ENCODE assay signal across 15 cellular contexts in the genomic region with DNA sequence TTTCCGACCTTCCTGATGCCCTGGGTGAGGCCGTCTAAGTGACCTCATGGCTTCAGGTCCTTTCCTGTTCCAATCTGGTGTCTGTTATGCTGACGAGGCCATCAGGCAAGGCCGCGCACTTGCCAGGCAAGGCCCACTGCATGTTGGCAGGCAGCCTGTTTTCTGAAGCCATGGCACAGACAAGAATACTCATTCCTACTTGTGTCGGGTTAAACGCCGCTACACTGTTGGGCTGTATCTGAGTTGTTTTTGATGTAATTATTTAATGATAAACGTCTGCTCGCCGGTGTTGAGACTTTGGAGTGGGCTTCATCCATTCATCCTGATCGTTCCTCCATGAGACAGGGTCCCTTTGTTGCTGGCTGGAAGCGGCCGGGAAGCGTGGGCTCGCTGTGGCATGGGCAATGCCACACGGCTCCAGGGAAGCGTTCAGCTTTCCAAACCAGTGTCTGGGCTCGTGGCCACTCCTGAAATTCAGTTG.
DNase-seq lines count a peak whose midpoint lies in the region; ATAC-seq and TF ChIP-seq lines count a peak whose summit lies in the region.
"Had no signal": no experiment of that assay in that cellular context is flagged by ENCODE, and none has a peak within 500 bp of the region (broad histone marks: within the 10 kb centered on the region; RNA-seq: fewer than 3 reads in every experiment).

No MANE protein-coding gene starts in this region.

- no peaks in the 10 kb centered on the region for H3K36me3 ChIP-seq in GM23338 (ENCODE audit: insufficient read depth)
- H3K36me3 ChIP-seq in left ventricle myocardium inferior: peaks cover 17% of the 10 kb centered on the region
- peaks cover 0 to 5% of the 10 kb centered on the region in 2 donors for H3K36me3 ChIP-seq in psoas muscle (ENCODE audit: insufficient read depth in 1 of 2, low read depth in 1 of 2)
- peaks cover 0 to 18% of the 10 kb centered on the region in 2 experiments for H3K36me3 ChIP-seq in mesenchymal stem cell (ENCODE audit: control insufficient read depth in 1 of 2, insufficient read depth in 2 of 2, low read depth in 1 of 2, low read length in 2 of 2)
- H3K36me3 ChIP-seq: HAP-1 had no signal

- H2AK5ac ChIP-seq in mesenchymal stem cell (ENCODE audit: low read length, severe bottlenecking): no peak overlapping the region

- peaks cover 9% of the 10 kb centered on the region for H3K9me3 Mint-ChIP-seq in GM23338

- no peak overlapping the region for H3K4ac ChIP-seq in mesenchymal stem cell (ENCODE audit: low read depth in 1 of 2, low read length in 2 of 2)

- no peaks in the 10 kb centered on the region; the same call in none of the 2 replicates for H4K20me1 ChIP-seq in GM23338 (replicated peaks; ENCODE audit: insufficient read depth)

- H3K4me2 ChIP-seq in GM23338 (no peak overlapping the region), mesenchymal stem cell (ENCODE audit: low read length, poor library complexity, severe bottlenecking) (no peak overlapping the region)
- H3K4me2 ChIP-seq: PC-9 had no signal

- no peak overlapping the region for H4K91ac ChIP-seq in mesenchymal stem cell (ENCODE audit: low read length)

- no peak overlapping the region for H3K18ac ChIP-seq in mesenchymal stem cell (ENCODE audit: low read depth in 1 of 2, low read length in 2 of 2)

- DNase-seq in GM23338 (ENCODE audit: low spot score) (no peak), left ventricle myocardium inferior (peak; percentile 68), psoas muscle (peak in 1 of 2 donors; percentile 58), activated gamma-delta T cell (lab: John Stamatoyannopoulos, UW) (no peak), mesenchymal stem cell (no peak)
- no peak for DNase-seq in stimulated activated CD4-positive, alpha-beta T cell treated with anti-CD3 and anti-CD28 coated beads, Interleukin-4, amount 100 ng/mL, for 4 hours
- DNase-seq: activated effector memory CD4-positive, alpha-beta T cell treated with Interleukin-2 at 50 U/mL for 16 hours; Calu3; erythroblast; mesendoderm; PC-9 had no signal

- no peaks in the 10 kb centered on the region for H3K9me3 ChIP-seq in left ventricle myocardium inferior (replicated peaks)
- H3K9me3 ChIP-seq in psoas muscle: no peaks in the 10 kb centered on the region
- no peaks in the 10 kb centered on the region for H3K9me3 ChIP-seq in mesenchymal stem cell (ENCODE audit: control insufficient read depth, low read length)
- H3K9me3 ChIP-seq: HAP-1, suprapubic skin had no signal

- H3K27me3 ChIP-seq in GM23338 (ENCODE audit: insufficient read depth): no peaks in the 10 kb centered on the region
- H3K27me3 ChIP-seq in left ventricle myocardium inferior (ENCODE audit: low read depth): no peaks in the 10 kb centered on the region
- H3K27me3 ChIP-seq in psoas muscle (ENCODE audit: insufficient read depth in 3 of 3, low read length in 2 of 3): no peaks in the 10 kb centered on the region
- no peaks in the 10 kb centered on the region for H3K27me3 ChIP-seq in mesenchymal stem cell (ENCODE audit: control insufficient read depth in 1 of 2, insufficient read depth in 1 of 2, low read length in 2 of 2)
- H3K27me3 ChIP-seq: suprapubic skin had no signal

- no peak overlapping the region for H3K4me3 Mint-ChIP-seq in GM23338

- H3F3A ChIP-seq in GM23338 (replicated peaks; ENCODE audit: low read depth): no peaks in the 10 kb centered on the region

- no peak overlapping the region for H3K9ac ChIP-seq in mesenchymal stem cell (ENCODE audit: low read length)

- H2AFZ ChIP-seq in GM23338 (no peak overlapping the region), mesenchymal stem cell (ENCODE audit: low read depth, low read length) (no peak overlapping the region)
- H2AFZ ChIP-seq: PC-9 had no signal

- no peak overlapping the region for H2BK120ac ChIP-seq in mesenchymal stem cell (ENCODE audit: low read depth, low read length)

- H3K79me2 ChIP-seq in GM23338 (replicated peaks; ENCODE audit: insufficient read depth): peaks cover 53% of the 10 kb centered on the region

- no peak overlapping the region for H2BK15ac ChIP-seq in mesenchymal stem cell (ENCODE audit: low read depth, poor library complexity, severe bottlenecking)

- H4K8ac ChIP-seq in mesenchymal stem cell (ENCODE audit: low read length): no peak overlapping the region

- TF ChIP-seq CTCF in GM23338 (conservative IDR thresholded peaks at IDR 0.05; ENCODE audit: low read depth in 2 of 2): no peak
- no peak for TF ChIP-seq CTCF in left ventricle myocardium inferior (IDR thresholded peaks at IDR 0.05; ENCODE audit: borderline replicate concordance)
- TF ChIP-seq CTCF in psoas muscle (IDR thresholded peaks at IDR 0.05): no peak

- peak overlapping the region in 1 of 2 experiments; percentile 68 for H3K14ac ChIP-seq in mesenchymal stem cell (ENCODE audit: low read length in 2 of 2)

- H3K9me2 ChIP-seq in GM23338 (ENCODE audit: insufficient read depth): no peaks in the 10 kb centered on the region

- H3K27ac ChIP-seq in GM23338 (ENCODE audit: low read depth): peak overlapping the region; percentile 66; the same call in 1 of the 2 replicates
- peak overlapping the region; percentile 55 for H3K27ac ChIP-seq in angular gyrus (ENCODE audit: low read depth, low read length)
- H3K27ac ChIP-seq in left ventricle myocardium inferior (replicated peaks): peak overlapping the region; percentile 74
- peak overlapping the region; percentile 42 for H3K27ac ChIP-seq in psoas muscle
- H3K27ac ChIP-seq in mesenchymal stem cell (ENCODE audit: low read length, poor library complexity, severe bottlenecking): no peak overlapping the region
- H3K27ac ChIP-seq: PC-9 had no signal

- H3K4me3 ChIP-seq in GM23338: no peak overlapping the region
- H3K4me3 ChIP-seq in left ventricle myocardium inferior: no peak overlapping the region
- H3K4me3 ChIP-seq in psoas muscle: no peak overlapping the region
- no peak overlapping the region for H3K4me3 ChIP-seq in mesenchymal stem cell (ENCODE audit: insufficient read depth in 1 of 2, low read depth in 1 of 2, low read length in 2 of 2)
- H3K4me3 ChIP-seq: HAP-1, PC-9, suprapubic skin had no signal

- no peak overlapping the region for H2BK5ac ChIP-seq in mesenchymal stem cell (ENCODE audit: low read depth, low read length, poor library complexity, severe bottlenecking)

- no peak overlapping the region for H2BK12ac ChIP-seq in mesenchymal stem cell (ENCODE audit: low read length in 2 of 2)

- H3K79me1 ChIP-seq in mesenchymal stem cell (replicated peaks; ENCODE audit: low read length, poor library complexity, severe bottlenecking): peaks cover 20% of the 10 kb centered on the region

- peaks cover 21% of the 10 kb centered on the region for H3K27me3 Mint-ChIP-seq in GM23338 (ENCODE audit: insufficient read depth, low read depth, poor library complexity)

- H3K4me1 Mint-ChIP-seq in GM23338: peaks cover 40% of the 10 kb centered on the region

- intact Hi-C loops in left ventricle myocardium inferior (cut with micrococcal nuclease): no loop called here
- intact Hi-C loops in psoas muscle (cut with DNase I): no loop called here

- no peak for ATAC-seq in GM23338
- peak; percentile 60 to 80 (median 77) for ATAC-seq in psoas muscle
- ATAC-seq in GM21390 (IDR thresholded peaks at IDR 0.05; ENCODE audit: unreplicated experiment): no peak

- H3K36me3 Mint-ChIP-seq in GM23338 (ENCODE audit: low read depth): peaks cover 39% of the 10 kb centered on the region

- 0 out of 2 replicates have a peak overlapping the region, but pooled peaks have one; percentile 50 for H3K27ac Mint-ChIP-seq in GM23338

- H3K23ac ChIP-seq in mesenchymal stem cell (ENCODE audit: low read length in 2 of 2): no peak overlapping the region

- peaks cover 13% of the 10 kb centered on the region for H3K4me1 ChIP-seq in GM23338 (ENCODE audit: insufficient read depth)
- H3K4me1 ChIP-seq in left ventricle myocardium inferior: peaks cover 52% of the 10 kb centered on the region
- H3K4me1 ChIP-seq in psoas muscle: peaks cover 13% of the 10 kb centered on the region
- H3K4me1 ChIP-seq in mesenchymal stem cell (ENCODE audit: control insufficient read depth, insufficient read depth, low read depth, low read length): peaks cover 30% of the 10 kb centered on the region
- H3K4me1 ChIP-seq: HAP-1 had no signal

- 37 to 54% (median 37%) methylated on average over 19 of the region's 19 CpGs for WGBS in psoas muscle, 3 donors
- whole genome bisulfite sequencing in mesenchymal stem cell: 94% methylated on average over 18 of the region's 19 CpGs

TF ChIP-seq in GM23338, 12 proteins besides CTCF, POLR2A, EP300 and RAD21 (continues in another document):
- no peak for TF ChIP-seq ZNF331 (CRISPR knock-in tag; IDR thresholded peaks at IDR 0.05; ENCODE audit: low read depth)
- no peak for TF ChIP-seq JUNB (IDR thresholded peaks at IDR 0.05; ENCODE audit: unreplicated experiment)
- TF ChIP-seq EZH2 (IDR thresholded peaks at IDR 0.05; ENCODE audit: low read depth, unreplicated experiment): no peak

Comparison
In these comparisons a context has a peak if more than half of its experiments do, and no peak if none do; other contexts are left out.
1. ATAC-seq: peak in psoas muscle (4 of 4); none in GM23338 (single experiment) and GM21390 (single experiment).